ENCODE assay signal across 1 cellular context in genomic region chr4:107800058-107800457, GRCh38.
TF ChIP-seq lines count a peak whose summit lies in the region.

No MANE protein-coding gene starts in this region.

TF ChIP-seq in H1, 55 proteins besides CTCF, POLR2A, EP300 and RAD21:
- TF ChIP-seq KDM4A (IDR thresholded peaks at IDR 0.05; ENCODE audit: low read depth, low read length, severe bottlenecking) (no peak), FOSL1 (IDR thresholded peaks at IDR 0.05; ENCODE audit: insufficient read depth, low read depth, low read length) (no peak), BACH1 (IDR thresholded peaks at IDR 0.05; ENCODE audit: low read length) (no peak), E2F6 (IDR thresholded peaks at IDR 0.05) (no peak), RFX5 (IDR thresholded peaks at IDR 0.05; ENCODE audit: borderline replicate concordance, low read depth, low read length) (no peak)
